8 cellular contexts compared by ENCODE assay signal in the genomic region with DNA sequence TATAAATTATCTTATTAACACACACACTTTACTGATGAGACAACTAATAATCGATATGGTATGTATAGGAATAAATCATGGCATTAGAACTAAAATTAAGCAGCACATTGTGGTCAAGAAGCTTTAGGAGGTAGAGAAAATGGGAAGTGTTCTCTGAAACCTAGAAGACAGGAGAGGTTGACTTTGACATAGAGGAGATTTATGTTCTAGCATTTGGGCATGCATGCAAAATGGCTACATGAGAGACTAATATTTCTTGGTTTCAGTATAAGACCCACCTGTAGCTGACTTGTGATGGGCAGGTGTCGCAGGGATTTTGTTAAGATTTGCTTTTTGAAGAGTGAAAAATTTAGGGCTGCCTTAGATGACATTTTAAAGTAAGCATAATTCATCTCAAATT.
"Had no signal": no experiment of that assay in that cellular context is flagged by ENCODE, and none has a peak within 500 bp of the region (broad histone marks: within the 10 kb centered on the region; RNA-seq: fewer than 3 reads in every experiment).

No MANE protein-coding gene starts in this region.

- ATAC-seq: GM12878 had no signal

- H3K4me3 ChIP-seq: GM12878 had no signal

- FAIRE-seq: G401.6, GM12878, GM12891, GM12892, GM18507, GM19239 had no signal

- DNase-seq: GDM1, GF-D8 had no signal
